19 cellular contexts compared by ENCODE assay signal in genomic region chr1:208215393-208215792, GRCh38.
"Had no signal": no experiment of that assay in that cellular context is flagged by ENCODE, and none has a peak within 500 bp of the region (broad histone marks: within the 10 kb centered on the region; RNA-seq: fewer than 3 reads in every experiment).

No MANE protein-coding gene starts in this region.

- H3K9me3 ChIP-seq: gastrocnemius medialis, mucosa of descending colon, stomach, thoracic aorta, transverse colon had no signal

- FAIRE-seq: kidney, small intestine had no signal

- DNase-seq: effector CD4-positive, alpha-beta T cell; endodermal cell; gastrocnemius medialis; kidney; left cardiac atrium; left ventricle myocardium superior; mucosa of descending colon; natural killer cell; posterior cingulate gyrus; small intestine; stimulated activated CD4-positive, alpha-beta T cell treated with anti-CD3 and anti-CD28 coated beads, Interleukin-12 subunit alpha, Interleukin-12 subunit beta, amount 100 ng/mL, for 4 hours; stimulated activated naive CD4-positive, alpha-beta T cell; stomach; substantia nigra; transverse colon had no signal

- H3K4me3 ChIP-seq: coronary artery, gastrocnemius medialis, mucosa of descending colon, stomach, thoracic aorta, transverse colon had no signal

- H3K27me3 ChIP-seq: gastrocnemius medialis, stomach, transverse colon had no signal

- ATAC-seq: esophagus mucosa, gastrocnemius medialis, left cardiac atrium, left ventricle myocardium superior, mucosa of descending colon, natural killer cell, sciatic nerve had no signal

- H3K27ac ChIP-seq: stomach, transverse colon had no signal
